ENCODE assay signal across 21 cellular contexts in genomic region chr12:5185435-5186069, GRCh38.
A peak's percentile ranks its signal among the peaks of the same experiment; 100 is the strongest.
DNase-seq lines count a peak whose midpoint lies in the region; ATAC-seq, FAIRE-seq and TF ChIP-seq lines count a peak whose summit lies in the region.
"Had no signal": no experiment of that assay in that cellular context is flagged by ENCODE, and none has a peak within 500 bp of the region (broad histone marks: within the 10 kb centered on the region; RNA-seq: fewer than 3 reads in every experiment).

No MANE protein-coding gene starts in this region.

- no peaks in the 10 kb centered on the region for H3K9me3 ChIP-seq in psoas muscle
- H3K9me3 ChIP-seq in A673 (ENCODE audit: low read depth, low read length, poor library complexity, severe bottlenecking), result no peaks in the 10 kb centered on the region
- H3K9me3 ChIP-seq: neutrophil had no signal

- DNase-seq in Right ventricle myocardium inferior (ENCODE audit: missing footprints) (no peak), Right ventricle myocardium superior (no peak), fibroblast of peridontal ligament (ENCODE audit: extremely low read depth) (peak; percentile 1), psoas muscle (no peak), urothelium cell line (ENCODE audit: low spot score) (no peak), NCI-H446 treated with DMSO at 0.1 percent for 48 hours (lab: John Stamatoyannopoulos, UW) (no peak), A673 (ENCODE audit: low spot score) (no peak)
- no peak for DNase-seq in activated CD4-positive, alpha-beta T cell treated with anti-CD3 and anti-CD28 coated beads for 4 hours
- DNase-seq: 8988T; activated CD4-positive, CD25-positive, alpha-beta regulatory T cell; activated naive CD8-positive, alpha-beta T cell treated with anti-CD3 and anti-CD28 coated beads, Interleukin-2, amount 50 U/mL, for 24 hours; caudate nucleus; KG1; NCI-H2171; PC-3; stimulated activated CD4-positive, alpha-beta T cell treated with anti-CD3 and anti-CD28 coated beads, Interleukin-2, amount 100 ng/mL, for 48 hours had no signal

- intact Hi-C loops in Right ventricle myocardium inferior (cut with DNase I), result no loop called here
- intact Hi-C loops in Right ventricle myocardium superior (cut with DNase I), result no loop called here
- intact Hi-C loops in psoas muscle (cut with DNase I), result loop anchor here in 1 of 2 donors (5.0 kb wide), 1 partner anchor 753 kb away; no protein-coding TSS in a partner anchor
- intact Hi-C loops in A673 (cut with micrococcal nuclease; ENCODE audit: unreplicated experiment), result no loop called here

- TF ChIP-seq CTCF in psoas muscle (IDR thresholded peaks at IDR 0.05) (no peak), A673 (conservative IDR thresholded peaks at IDR 0.05; ENCODE audit: low read depth, low read length) (no peak)

- POLR2A ChIA-PET in A673 (lab: Charles Lee; ENCODE audit: low non-redundant PET), result no interaction called here

- CTCF ChIA-PET in A673 (lab: Charles Lee), result no interaction called here

- H3K27me3 ChIP-seq in psoas muscle (ENCODE audit: insufficient read depth in 3 of 3, low read length in 2 of 3) (no peaks in the 10 kb centered on the region), A673 (replicated peaks; ENCODE audit: insufficient read depth, low read depth, low read length, poor library complexity) (peaks cover 6% of the 10 kb centered on the region)
- H3K27me3 ChIP-seq: neutrophil had no signal

- WGBS in psoas muscle, 3 donors, result 32 to 45% (median 35%) methylated on average over 8 of the region's 8 CpGs

- H3K36me3 ChIP-seq in psoas muscle (ENCODE audit: insufficient read depth in 1 of 2, low read depth in 1 of 2), result no peaks in the 10 kb centered on the region
- H3K36me3 ChIP-seq in A673 (ENCODE audit: insufficient read depth, low read length, poor library complexity, severe bottlenecking), result no peaks in the 10 kb centered on the region
- H3K36me3 ChIP-seq: neutrophil had no signal

- no TSS peak for BruUV-seq in A673 (replicated peaks; lab: Mats Ljungman, UMichigan)

- no peak overlapping the region for H3K27ac ChIP-seq in psoas muscle
- no peak overlapping the region for H3K27ac ChIP-seq in A673 (ENCODE audit: low read depth, low read length, poor library complexity, severe bottlenecking)
- H3K27ac ChIP-seq: C4-2B, neutrophil, SK-N-MC had no signal

- peaks cover 10% of the 10 kb centered on the region for H3K4me1 ChIP-seq in psoas muscle
- H3K4me1 ChIP-seq in A673 (ENCODE audit: insufficient read depth, low read length, poor library complexity, severe bottlenecking), result no peaks in the 10 kb centered on the region

- FAIRE-seq in urothelium cell line (lab: Jason Lieb, UNC), result peak; percentile 30
- FAIRE-seq: G401.6 had no signal

- peak overlapping the region; percentile 31 for H3K4me3 ChIP-seq in psoas muscle
- H3K4me3 ChIP-seq in A673 (ENCODE audit: low read depth, low read length, poor library complexity, severe bottlenecking), result no peak overlapping the region
- H3K4me3 ChIP-seq: SK-N-MC had no signal

- ATAC-seq in Right ventricle myocardium inferior (peak; percentile 42), Right ventricle myocardium superior (ENCODE audit: poor library complexity) (no peak), psoas muscle (no peak)
- ATAC-seq: activated naive CD8-positive, alpha-beta T cell treated with anti-CD3 and anti-CD28 coated beads, Interleukin-2, amount 50 U/mL, for 24 hours; HCT116; PC-3 had no signal
